Comparison of ENCODE assay signal across 16 cellular contexts in genomic region chr1:94753171-94753972, GRCh38.
DNase-seq lines count a peak whose midpoint lies in the region; ATAC-seq and TF ChIP-seq lines count a peak whose summit lies in the region.
"Had no signal": no experiment of that assay in that cellular context is flagged by ENCODE, and none has a peak within 500 bp of the region (broad histone marks: within the 10 kb centered on the region; RNA-seq: fewer than 3 reads in every experiment).

No MANE protein-coding gene starts in this region.

- no peak for TF ChIP-seq CTCF in HFFc6 (IDR thresholded peaks at IDR 0.05)
- TF ChIP-seq CTCF in body of pancreas (IDR thresholded peaks at IDR 0.05), result no peak
- TF ChIP-seq CTCF in parathyroid adenoma (IDR thresholded peaks at IDR 0.05), result no peak

- H3K9ac ChIP-seq in parathyroid adenoma, result no peak overlapping the region
- H3K9ac ChIP-seq: BLaER1 had no signal

- ATAC-seq in body of pancreas, result peak; percentile 74
- no peak for ATAC-seq in HG03139 (IDR thresholded peaks at IDR 0.05; ENCODE audit: unreplicated experiment)
- no peak for ATAC-seq in HG03025 (IDR thresholded peaks at IDR 0.05; ENCODE audit: low FRiP score, unreplicated experiment)
- ATAC-seq: activated CD8-positive, alpha-beta T cell treated with anti-CD3 and anti-CD28 coated beads for 36 hours; stimulated activated effector memory CD8-positive, alpha-beta T cell treated with anti-CD3 and anti-CD28 coated beads, Interleukin-12 subunit alpha, Interleukin-12 subunit beta, amount 100 ng/mL, for 72 hours had no signal

- H3K4me3 Mint-ChIP-seq in HFFc6, result no peak overlapping the region
- H3K4me3 Mint-ChIP-seq: activated CD8-positive, alpha-beta T cell treated with anti-CD3 and anti-CD28 coated beads for 36 hours; stimulated activated effector memory CD8-positive, alpha-beta T cell treated with anti-CD3 and anti-CD28 coated beads, Interleukin-12 subunit alpha, Interleukin-12 subunit beta, amount 100 ng/mL, for 72 hours had no signal

- WGBS in body of pancreas, 2 donors, result 42 to 56% methylated on average over 6 of the region's 6 CpGs

- H3K27ac ChIP-seq in body of pancreas (peak overlapping the region; percentile 4 to 55 (median 30)), parathyroid adenoma (peak overlapping the region; percentile 24)
- H3K27ac ChIP-seq in effector memory CD4-positive, alpha-beta T cell (ENCODE audit: insufficient read depth, low read length, poor library complexity, severe bottlenecking), result no peak overlapping the region
- H3K27ac ChIP-seq: BLaER1 had no signal

- no peak for TF ChIP-seq POLR2A in body of pancreas (IDR thresholded peaks at IDR 0.05)

- H3K9me3 ChIP-seq in body of pancreas (no peaks in the 10 kb centered on the region), parathyroid adenoma (ENCODE audit: control insufficient read depth, low read length) (no peaks in the 10 kb centered on the region)
- H3K9me3 ChIP-seq in effector memory CD4-positive, alpha-beta T cell (ENCODE audit: control insufficient read depth, low read length), result no peaks in the 10 kb centered on the region

- no peaks in the 10 kb centered on the region; the same call in 1 of the 2 replicates for H3K27me3 Mint-ChIP-seq in HFFc6 (ENCODE audit: insufficient read depth)

- intact Hi-C loops in body of pancreas (cut with DNase I), result no loop called here

- H3K4me1 ChIP-seq in body of pancreas (peaks cover 37% of the 10 kb centered on the region), parathyroid adenoma (peaks cover 4% of the 10 kb centered on the region)
- H3K4me1 ChIP-seq in effector memory CD4-positive, alpha-beta T cell (ENCODE audit: control insufficient read depth, insufficient read depth, low read length, poor library complexity, severe bottlenecking), result no peaks in the 10 kb centered on the region
- H3K4me1 ChIP-seq: BLaER1 had no signal

- no peak overlapping the region for H3K4me3 ChIP-seq in body of pancreas
- H3K4me3 ChIP-seq in parathyroid adenoma (ENCODE audit: low read depth, low read length), result no peak overlapping the region
- H3K4me3 ChIP-seq in effector memory CD4-positive, alpha-beta T cell (ENCODE audit: insufficient read depth, low read depth, low read length, poor library complexity, severe bottlenecking), result no peak overlapping the region
- H3K4me3 ChIP-seq: BLaER1 had no signal

- peaks cover 36% of the 10 kb centered on the region for H3K4me1 Mint-ChIP-seq in HFFc6 (ENCODE audit: low read depth)
- H3K4me1 Mint-ChIP-seq: stimulated activated effector memory CD8-positive, alpha-beta T cell treated with anti-CD3 and anti-CD28 coated beads, Interleukin-12 subunit alpha, Interleukin-12 subunit beta, amount 100 ng/mL, for 72 hours had no signal

- H3K36me3 ChIP-seq in body of pancreas (replicated peaks in 1 of 2; ENCODE audit: insufficient read depth in 1 of 2, low read depth in 2 of 2) (no peaks in the 10 kb centered on the region), parathyroid adenoma (ENCODE audit: control insufficient read depth, insufficient read depth, low read length) (no peaks in the 10 kb centered on the region)
- H3K36me3 ChIP-seq in effector memory CD4-positive, alpha-beta T cell (ENCODE audit: control insufficient read depth, insufficient read depth, low read length), result no peaks in the 10 kb centered on the region
- H3K36me3 ChIP-seq: BLaER1 had no signal

- no peak overlapping the region for H3K4me2 ChIP-seq in parathyroid adenoma (ENCODE audit: low read length)
- H3K4me2 ChIP-seq: BLaER1 had no signal

- H3K9me3 Mint-ChIP-seq in HFFc6, result no peaks in the 10 kb centered on the region; the same call in 1 of the 2 replicates

- no peaks in the 10 kb centered on the region for H3K79me2 ChIP-seq in parathyroid adenoma

- peaks cover 27% of the 10 kb centered on the region for H3K36me3 Mint-ChIP-seq in HFFc6 (ENCODE audit: low read depth)
- H3K36me3 Mint-ChIP-seq: stimulated activated effector memory CD8-positive, alpha-beta T cell treated with anti-CD3 and anti-CD28 coated beads, Interleukin-12 subunit alpha, Interleukin-12 subunit beta, amount 100 ng/mL, for 72 hours had no signal

- DNase-seq in HFFc6, result no peak
- DNase-seq in body of pancreas, result peak; percentile 56 to 71 (median 65)
- DNase-seq in iris pigment epithelial cell (ENCODE audit: low read depth), result peak; percentile 51
- DNase-seq in midbrain (lab: John Stamatoyannopoulos, UW), result no peak
- DNase-seq in effector memory CD4-positive, alpha-beta T cell, result no peak
- DNase-seq: activated CD8-positive, alpha-beta T cell treated with anti-CD3 and anti-CD28 coated beads for 36 hours; DMS79; hippocampal formation; NCI-H1105 treated with DMSO at 0.1 percent for 48 hours; NCI-H526; stimulated activated CD4-positive, alpha-beta T cell treated with anti-CD3 and anti-CD28 coated beads, Interleukin-4, amount 100 ng/mL, for 1 hour had no signal

- peak overlapping the region; percentile 70 for H2AFZ ChIP-seq in parathyroid adenoma

- H3K27ac Mint-ChIP-seq in HFFc6, result 0 out of 2 replicates have a peak overlapping the region, but pooled peaks have one; percentile 4
- H3K27ac Mint-ChIP-seq: activated CD8-positive, alpha-beta T cell treated with anti-CD3 and anti-CD28 coated beads for 36 hours; stimulated activated effector memory CD8-positive, alpha-beta T cell treated with anti-CD3 and anti-CD28 coated beads, Interleukin-12 subunit alpha, Interleukin-12 subunit beta, amount 100 ng/mL, for 72 hours had no signal

- H3K27me3 ChIP-seq in body of pancreas (no peaks in the 10 kb centered on the region), parathyroid adenoma (ENCODE audit: control insufficient read depth, insufficient read depth, low read length) (no peaks in the 10 kb centered on the region)
- H3K27me3 ChIP-seq in effector memory CD4-positive, alpha-beta T cell (replicated peaks; ENCODE audit: control insufficient read depth, insufficient read depth, low read length, poor library complexity, severe bottlenecking), result peaks cover 3% of the 10 kb centered on the region
- H3K27me3 ChIP-seq: BLaER1 had no signal

Comparison
In these comparisons a context has a peak if more than half of its experiments do, and no peak if none do; other contexts are left out.
1. DNase-seq: peak in body of pancreas (4 of 4) and iris pigment epithelial cell (single experiment); none in HFFc6 (single experiment), midbrain (single experiment) and effector memory CD4-positive, alpha-beta T cell (0 of 3).